In genomic region chr5:40266952-40267351, GRCh38 we compare ENCODE assay signal across 20 cellular contexts.
"Had no signal": no experiment of that assay in that cellular context is flagged by ENCODE, and none has a peak within 500 bp of the region (broad histone marks: within the 10 kb centered on the region; RNA-seq: fewer than 3 reads in every experiment).

No MANE protein-coding gene starts in this region.

- H3K9me3 Mint-ChIP-seq: activated CD8-positive, alpha-beta T cell treated with anti-CD3 and anti-CD28 coated beads for 36 hours; activated naive CD4-positive, alpha-beta T cell treated with anti-CD3 and anti-CD28 coated beads for 36 hours had no signal

- H3K27me3 Mint-ChIP-seq: activated CD4-positive, alpha-beta T cell treated with anti-CD3 and anti-CD28 coated beads, Interleukin-2, amount 10 ng/mL, durations not matched to agents 24 days and 14 days; activated CD8-positive, alpha-beta T cell treated with anti-CD3 and anti-CD28 coated beads for 36 hours had no signal

- H3K4me3 Mint-ChIP-seq: activated CD4-positive, alpha-beta T cell treated with anti-CD3 and anti-CD28 coated beads, Interleukin-2, amount 10 ng/mL, durations not matched to agents 24 days and 14 days; activated CD8-positive, alpha-beta T cell treated with anti-CD3 and anti-CD28 coated beads for 36 hours; activated naive CD4-positive, alpha-beta T cell treated with anti-CD3 and anti-CD28 coated beads for 36 hours had no signal

- H3K27me3 ChIP-seq: ascending aorta, Peyer's patch had no signal

- ATAC-seq: activated CD8-positive, alpha-beta T cell treated with anti-CD3 and anti-CD28 coated beads for 36 hours; activated naive CD4-positive, alpha-beta T cell treated with anti-CD3 and anti-CD28 coated beads, Interleukin-2, amount 50 U/mL, for 72 hours; K562 had no signal

- H3K4me3 ChIP-seq: ascending aorta, K562, Peyer's patch had no signal

- DNase-seq: activated CD4-positive, alpha-beta T cell treated with anti-CD3 and anti-CD28 coated beads, Interleukin-2, amount 10 ng/mL, durations not matched to agents 24 days and 14 days; activated CD4-positive, alpha-beta T cell treated with anti-CD3 and anti-CD28 coated beads, Interleukin-2, amount 50 U/mL, for 4 hours; activated CD8-positive, alpha-beta T cell treated with anti-CD3 and anti-CD28 coated beads for 36 hours; activated gamma-delta T cell treated with Interleukin-2 at 50 U/mL for 16 hours; activated naive CD4-positive, alpha-beta T cell treated with anti-CD3 and anti-CD28 coated beads for 36 hours; activated T-cell treated with anti-CD3 and anti-CD28 coated beads, Interleukin-2, amount 50 U/mL, for 1 hour; amygdala; NCI-H1105; NCI-H1417 treated with DMSO at 0.1 percent for 48 hours; NCI-H1930; NCI-H510A; NCI-H526; NCI-H748 treated with DMSO at 0.1 percent for 48 hours; Peyer's patch; Right ventricle myocardium superior; SW 1271; T1000 had no signal

- H3K27ac Mint-ChIP-seq: activated CD4-positive, alpha-beta T cell treated with anti-CD3 and anti-CD28 coated beads, Interleukin-2, amount 10 ng/mL, durations not matched to agents 24 days and 14 days; activated CD8-positive, alpha-beta T cell treated with anti-CD3 and anti-CD28 coated beads for 36 hours; activated naive CD4-positive, alpha-beta T cell treated with anti-CD3 and anti-CD28 coated beads for 36 hours had no signal

- FAIRE-seq: K562 had no signal

- H3K36me3 ChIP-seq: ascending aorta, Peyer's patch had no signal
